ENCODE assay signal across 8 cellular contexts in genomic region chr5:61768692-61769281, GRCh38.
DNase-seq lines count a peak whose midpoint lies in the region; ATAC-seq and TF ChIP-seq lines count a peak whose summit lies in the region.

No MANE protein-coding gene starts in this region.

- H3K27me3 ChIP-seq in GM06990 (replicated peaks; ENCODE audit: control insufficient read depth, insufficient read depth, low read length): no peaks in the 10 kb centered on the region; the same call in 1 of the 2 replicates

- no peaks in the 10 kb centered on the region for H3K36me3 ChIP-seq in GM06990 (ENCODE audit: control insufficient read depth, insufficient read depth, low read length)

- H3K4me3 ChIP-seq in GM06990 (replicated peaks; ENCODE audit: low read depth, low read length): no peak overlapping the region

- CTCF ChIA-PET in RWPE1 (lab: Yijun Ruan, JAX): interaction anchor here (0.5 to 1.1 kb wide), 15 partner anchors 13 to 1736 kb away, joined by 3 to 6 read pairs (median 4); no protein-coding TSS in a partner anchor

- POLR2A ChIA-PET in RWPE1 (lab: Yijun Ruan, JAX; ENCODE audit: low non-redundant PET): no interaction called here

- H3K9me3 Mint-ChIP-seq in activated T-helper 17 cell treated with anti-CD3 and anti-CD28 coated beads, Interleukin-2, amount 50 U/mL, for 72 hours: no peaks in the 10 kb centered on the region

- peak; percentile 3 for DNase-seq in GM06990 (ENCODE audit: extremely low read depth, insufficient read length)
- DNase-seq in RWPE1 (ENCODE audit: low spot score): peak; percentile 77
- DNase-seq in iPS DF 19.7 (ENCODE audit: low read depth, low spot score): peak; percentile 70
- no peak for DNase-seq in activated gamma-delta T cell treated with Interleukin-2 at 50 U/mL for 16 hours
- no peak for DNase-seq in activated effector memory CD4-positive, alpha-beta T cell treated with Interleukin-2 at 50 U/mL for 16 hours

- H3K4me3 Mint-ChIP-seq in activated T-helper 17 cell treated with anti-CD3 and anti-CD28 coated beads, Interleukin-2, amount 50 U/mL, for 72 hours: no peak overlapping the region

- H3K27ac Mint-ChIP-seq in activated T-helper 17 cell treated with anti-CD3 and anti-CD28 coated beads, Interleukin-2, amount 50 U/mL, for 72 hours: no peak overlapping the region

- peak; percentile 92 for TF ChIP-seq CTCF in GM06990 (IDR thresholded peaks at IDR 0.05; ENCODE audit: insufficient read depth, low read length, poor library complexity, severe bottlenecking)
- peak; percentile 65 for TF ChIP-seq CTCF in RWPE1 (conservative IDR thresholded peaks at IDR 0.05; ENCODE audit: low read depth)

- ATAC-seq in GM19468 (IDR thresholded peaks at IDR 0.05; ENCODE audit: extremely low read depth, unreplicated experiment) (peak; percentile 80), HG03432 (IDR thresholded peaks at IDR 0.05; ENCODE audit: unreplicated experiment) (peak; percentile 94)
- no peak for ATAC-seq in activated T-helper 17 cell treated with anti-CD3 and anti-CD28 coated beads, Interleukin-2, amount 50 U/mL, for 72 hours (replicated peaks)

- no peaks in the 10 kb centered on the region for H3K36me3 Mint-ChIP-seq in activated T-helper 17 cell treated with anti-CD3 and anti-CD28 coated beads, Interleukin-2, amount 50 U/mL, for 72 hours (ENCODE audit: low read depth)

- peaks cover 18% of the 10 kb centered on the region for H3K27me3 Mint-ChIP-seq in activated T-helper 17 cell treated with anti-CD3 and anti-CD28 coated beads, Interleukin-2, amount 50 U/mL, for 72 hours

- no peaks in the 10 kb centered on the region for H3K4me1 Mint-ChIP-seq in activated T-helper 17 cell treated with anti-CD3 and anti-CD28 coated beads, Interleukin-2, amount 50 U/mL, for 72 hours

- no peak overlapping the region for H3K27ac ChIP-seq in RWPE1

Comparison
In these comparisons a context has a peak if more than half of its experiments do, and no peak if none do; other contexts are left out.
1. DNase-seq: peak in GM06990 (single experiment), RWPE1 (single experiment) and iPS DF 19.7 (single experiment); none in activated gamma-delta T cell treated with Interleukin-2 at 50 U/mL for 16 hours (single experiment) and activated effector memory CD4-positive, alpha-beta T cell treated with Interleukin-2 at 50 U/mL for 16 hours (single experiment).